Comparison of ENCODE assay signal across 19 cellular contexts in genomic region chr3:25002052-25002451, GRCh38.
DNase-seq lines count a peak whose midpoint lies in the region; ATAC-seq and TF ChIP-seq lines count a peak whose summit lies in the region.
"Had no signal": no experiment of that assay in that cellular context is flagged by ENCODE, and none has a peak within 500 bp of the region (broad histone marks: within the 10 kb centered on the region; RNA-seq: fewer than 3 reads in every experiment).

No MANE protein-coding gene starts in this region.

- H3K27ac ChIP-seq in HEK293 (ENCODE audit: extremely low read depth, low read depth, low read length) = no peak overlapping the region
- peak overlapping the region; percentile 14 to 63 (median 20) for H3K27ac ChIP-seq in gastroesophageal sphincter
- H3K27ac ChIP-seq: 22Rv1; A549; BLaER1 treated with 17β-estradiol and CSF1 and Interleukin-3, amounts not matched to agents 10 nM and 100 nM; C4-2B had no signal

- 45 to 56% methylated on average over 2 of the region's 2 CpGs for WGBS in gastroesophageal sphincter (ENCODE audit: low coverage in 1 of 2), 2 donors

- no peaks in the 10 kb centered on the region for H3K4me1 ChIP-seq in HEK293 (ENCODE audit: control insufficient read depth, insufficient read depth, low read length)
- peaks cover 12% of the 10 kb centered on the region for H3K4me1 ChIP-seq in adipocyte (ENCODE audit: control insufficient read depth, insufficient read depth, low read length)
- peaks cover 3 to 36% (median 9%) of the 10 kb centered on the region in 3 donors for H3K4me1 ChIP-seq in gastroesophageal sphincter
- H3K4me1 ChIP-seq: A549; BLaER1 treated with 17β-estradiol and CSF1 and Interleukin-3, amounts not matched to agents 10 nM and 100 nM; Caco-2 had no signal

- H3K27me3 ChIP-seq in adipocyte (replicated peaks; ENCODE audit: control insufficient read depth, insufficient read depth, low read length) (no peaks in the 10 kb centered on the region), gastroesophageal sphincter (no peaks in the 10 kb centered on the region)
- H3K27me3 ChIP-seq: BLaER1 treated with 17β-estradiol and CSF1 and Interleukin-3, amounts not matched to agents 10 nM and 100 nM had no signal

- TF ChIP-seq CTCF in HEK293 (tag by site-specific recombination; IDR thresholded peaks at IDR 0.05) (no peak), gastroesophageal sphincter (IDR thresholded peaks at IDR 0.05) (no peak), osteocyte (IDR thresholded peaks at IDR 0.05) (no peak), chondrocyte (IDR thresholded peaks at IDR 0.05) (no peak)

- CTCF ChIA-PET in HEK293 (lab: Yijun Ruan, JAX) = no interaction called here

- H3K36me3 Mint-ChIP-seq in osteocyte (ENCODE audit: unreplicated experiment) = no peaks in the 10 kb centered on the region
- H3K36me3 Mint-ChIP-seq in chondrocyte (ENCODE audit: low read depth) = no peaks in the 10 kb centered on the region
- H3K36me3 Mint-ChIP-seq: CD8-positive, alpha-beta T cell had no signal

- H3K9me3 ChIP-seq in HEK293 (ENCODE audit: control insufficient read depth, insufficient read depth, low read depth, low read length) = no peaks in the 10 kb centered on the region
- H3K9me3 ChIP-seq in adipocyte (ENCODE audit: control insufficient read depth, low read length) = no peaks in the 10 kb centered on the region
- no peaks in the 10 kb centered on the region for H3K9me3 ChIP-seq in gastroesophageal sphincter
- H3K9me3 ChIP-seq: A549; BLaER1 treated with 17β-estradiol and CSF1 and Interleukin-3, amounts not matched to agents 10 nM and 100 nM; Caco-2 had no signal

- H3K9me3 Mint-ChIP-seq in osteocyte (ENCODE audit: unreplicated experiment) = no peaks in the 10 kb centered on the region
- no peaks in the 10 kb centered on the region for H3K9me3 Mint-ChIP-seq in chondrocyte (ENCODE audit: low read depth)
- H3K9me3 Mint-ChIP-seq: CD8-positive, alpha-beta T cell had no signal

- no peak overlapping the region for H3K9ac ChIP-seq in adipocyte (ENCODE audit: low read length)
- H3K9ac ChIP-seq: BLaER1 treated with 17β-estradiol and CSF1 and Interleukin-3, amounts not matched to agents 10 nM and 100 nM had no signal

- H3K4me3 ChIP-seq in HEK293 (ENCODE audit: low read depth, low read length) (no peak overlapping the region), adipocyte (ENCODE audit: low read length) (no peak overlapping the region), gastroesophageal sphincter (no peak overlapping the region)
- H3K4me3 ChIP-seq: A549; BLaER1 treated with 17β-estradiol and CSF1 and Interleukin-3, amounts not matched to agents 10 nM and 100 nM had no signal

- peaks cover 30% of the 10 kb centered on the region for H3K4me1 Mint-ChIP-seq in osteocyte (ENCODE audit: unreplicated experiment)
- H3K4me1 Mint-ChIP-seq in chondrocyte (ENCODE audit: low read depth) = peaks cover 22% of the 10 kb centered on the region
- H3K4me1 Mint-ChIP-seq: B cell had no signal

- no peak for TF ChIP-seq EP300 in gastroesophageal sphincter (IDR thresholded peaks at IDR 0.05)

- H3K27ac Mint-ChIP-seq in osteocyte (ENCODE audit: unreplicated experiment) = peak overlapping the region; percentile 87
- no peak overlapping the region for H3K27ac Mint-ChIP-seq in chondrocyte (ENCODE audit: unreplicated experiment)
- H3K27ac Mint-ChIP-seq: B cell; CD4-positive, alpha-beta T cell; CD8-positive, alpha-beta T cell had no signal

- POLR2A ChIA-PET in HEK293 (lab: Yijun Ruan, JAX) = no interaction called here

- DNase-seq in adipocyte (ENCODE audit: low read depth) = peak; percentile 6
- no peak for DNase-seq in osteocyte (ENCODE audit: extremely low spot score, unreplicated experiment)
- DNase-seq in chondrocyte (ENCODE audit: low spot score) = no peak
- DNase-seq: AML-193; Caco-2; Calu3; CD4-positive, alpha-beta T cell; CD8-positive, alpha-beta T cell; DMS79 treated with DMSO at 0.1 percent for 48 hours; GF-D8 had no signal

- TF ChIP-seq POLR2A in gastroesophageal sphincter (IDR thresholded peaks at IDR 0.05) = no peak

- H3K4me3 Mint-ChIP-seq in osteocyte (ENCODE audit: unreplicated experiment) (no peak overlapping the region), chondrocyte (ENCODE audit: unreplicated experiment) (no peak overlapping the region)
- H3K4me3 Mint-ChIP-seq: B cell; CD4-positive, alpha-beta T cell; CD8-positive, alpha-beta T cell had no signal

- H3K36me3 ChIP-seq in HEK293 (ENCODE audit: control insufficient read depth in 2 of 2, insufficient read depth in 1 of 2, low read length in 2 of 2) (no peaks in the 10 kb centered on the region), adipocyte (ENCODE audit: control insufficient read depth, insufficient read depth, low read length, severe bottlenecking) (no peaks in the 10 kb centered on the region), gastroesophageal sphincter (no peaks in the 10 kb centered on the region)
- H3K36me3 ChIP-seq: BLaER1 treated with 17β-estradiol and CSF1 and Interleukin-3, amounts not matched to agents 10 nM and 100 nM had no signal

- ATAC-seq in gastroesophageal sphincter (no peak), GM19328 (IDR thresholded peaks at IDR 0.05; ENCODE audit: unreplicated experiment) (no peak), GM21367 (IDR thresholded peaks at IDR 0.05; ENCODE audit: unreplicated experiment) (no peak)
- ATAC-seq: A549; CD8-positive, alpha-beta T cell had no signal

- H3K27me3 Mint-ChIP-seq in osteocyte (ENCODE audit: unreplicated experiment) = no peaks in the 10 kb centered on the region
- no peaks in the 10 kb centered on the region for H3K27me3 Mint-ChIP-seq in chondrocyte (ENCODE audit: low read depth)
- H3K27me3 Mint-ChIP-seq: B cell; CD4-positive, alpha-beta T cell had no signal

TF ChIP-seq in HEK293, 187 proteins besides CTCF, POLR2A, EP300 and RAD21:
- peak; percentile 68 for TF ChIP-seq ZIC2 (tag by site-specific recombination; IDR thresholded peaks at IDR 0.05)
- TF ChIP-seq ZBTB44 (tag by site-specific recombination; IDR thresholded peaks at IDR 0.05) = no peak
- TF ChIP-seq PRDM1 (tag by site-specific recombination; IDR thresholded peaks at IDR 0.05) = no peak
- TF ChIP-seq ZNF18 (tag by site-specific recombination; IDR thresholded peaks at IDR 0.05) = 0 out of 2 replicates have a peak, but pooled peaks have one; percentile 52
TF ChIP-seq in HEK293: peak in this region for 2.
